7 cellular contexts compared by ENCODE assay signal in the genomic region with DNA sequence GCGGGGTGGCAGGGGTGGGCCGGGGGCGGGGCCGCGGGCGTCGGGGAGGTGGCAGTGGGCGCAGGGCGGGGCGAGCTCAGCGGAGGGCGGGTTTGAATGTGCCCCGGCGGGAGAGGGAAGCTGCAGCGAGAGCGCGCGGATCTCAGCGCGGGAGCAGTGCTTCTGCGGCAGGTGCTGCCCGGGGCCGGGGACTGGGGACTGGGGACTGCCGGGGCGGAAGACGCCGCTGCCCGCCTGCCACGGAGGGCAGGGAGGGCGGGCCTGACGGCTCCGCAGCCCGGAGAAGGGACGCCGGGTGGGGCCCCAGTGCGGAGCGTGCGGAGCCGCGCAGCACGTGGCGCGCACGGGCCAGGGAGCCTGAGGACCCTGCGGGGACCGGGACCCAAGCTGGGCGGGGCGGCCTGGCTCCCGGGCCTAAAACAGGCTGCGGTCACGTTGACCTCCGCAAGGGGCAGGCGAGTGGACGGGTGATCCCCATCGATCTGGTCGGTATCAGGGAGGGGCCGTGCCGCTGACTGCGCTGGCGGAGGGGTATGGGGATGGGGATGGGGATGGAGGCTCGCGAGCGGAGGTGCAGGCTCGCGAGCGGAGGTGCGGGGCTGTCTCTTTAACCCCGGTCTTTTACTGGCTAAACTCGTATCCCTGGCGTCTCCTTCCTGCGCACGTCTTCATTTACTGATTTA. TPM values are rescaled to one million over a fixed set of nuclear protein-coding genes. Genes with fewer than 3 reads are reported as not detected.
DNase-seq lines count a peak whose midpoint lies in the region; ATAC-seq and TF ChIP-seq lines count a peak whose summit lies in the region.

TSS of gene SLC29A1 (plus strand) at position 125 of the 683 bp plus-strand sequence. CDS start 3,719 bp downstream, outside the sequence.

- peak; percentile 68 for TF ChIP-seq POLR2A in GM18505 (IDR thresholded peaks at IDR 0.05; ENCODE audit: borderline replicate concordance, extremely low read depth, insufficient read depth, insufficient read length)
- TF ChIP-seq POLR2A in lower leg skin (IDR thresholded peaks at IDR 0.05) = no peak

- peak; percentile 43 for ATAC-seq in GM18505 (IDR thresholded peaks at IDR 0.05; ENCODE audit: unreplicated experiment)
- ATAC-seq in HG03108 (IDR thresholded peaks at IDR 0.05; ENCODE audit: unreplicated experiment) = peak; percentile 32

- no peak for TF ChIP-seq CTCF in lower leg skin (IDR thresholded peaks at IDR 0.05)

- WGBS in lower leg skin, 2 donors = 0% methylated on average over 28 to 39 of the region's 72 CpGs

- intact Hi-C loops in lower leg skin (cut with DNase I; ENCODE audit: low total_unique reads) = no loop called here

- DNase-seq in NCI-H748 treated with DMSO at 0.1 percent for 48 hours (lab: John Stamatoyannopoulos, UW) (peak; percentile 78), dermis blood vessel endothelial cell (peak; percentile 76), lower leg skin (ENCODE audit: low spot score in 2 of 2) (peak; percentile 73 to 97)
- DNase-seq in activated CD4-positive, alpha-beta T cell treated with anti-CD3 and anti-CD28 coated beads, Interleukin-2, amount 50 U/mL, for 4 hours = peak; percentile 82 to 83
- peak; percentile 69 to 89 (median 74) for DNase-seq in stimulated activated CD4-positive, alpha-beta T cell treated with anti-CD3 and anti-CD28 coated beads, TNF-alpha, amount 100 ng/mL, for 24 hours (ENCODE audit: low read depth in 3 of 3)

- peak within 1 kb of the TSS; percentile 18 for H3K4me3 ChIP-seq in lower leg skin (ENCODE audit: low read depth, poor library complexity, severe bottlenecking)

RNA-seq across cellular contexts. Expression of gene SLC29A1, which starts in this region (rescaled TPM):
- 41.7 and 64.8 TPM in 2 replicates for total RNA-seq in dermis blood vessel endothelial cell
- 10 to 100 TPM; 54.6 to 86.4 (median 82.5) TPM for total RNA-seq in lower leg skin

Comparison
In these comparisons a context has a peak if more than half of its experiments do, and no peak if none do; other contexts are left out.
1. Peak in every context shown above with its lines: DNase-seq, ATAC-seq and H3K4me3 ChIP-seq.